ENCODE assay signal across 1 cellular context in the genomic region with DNA sequence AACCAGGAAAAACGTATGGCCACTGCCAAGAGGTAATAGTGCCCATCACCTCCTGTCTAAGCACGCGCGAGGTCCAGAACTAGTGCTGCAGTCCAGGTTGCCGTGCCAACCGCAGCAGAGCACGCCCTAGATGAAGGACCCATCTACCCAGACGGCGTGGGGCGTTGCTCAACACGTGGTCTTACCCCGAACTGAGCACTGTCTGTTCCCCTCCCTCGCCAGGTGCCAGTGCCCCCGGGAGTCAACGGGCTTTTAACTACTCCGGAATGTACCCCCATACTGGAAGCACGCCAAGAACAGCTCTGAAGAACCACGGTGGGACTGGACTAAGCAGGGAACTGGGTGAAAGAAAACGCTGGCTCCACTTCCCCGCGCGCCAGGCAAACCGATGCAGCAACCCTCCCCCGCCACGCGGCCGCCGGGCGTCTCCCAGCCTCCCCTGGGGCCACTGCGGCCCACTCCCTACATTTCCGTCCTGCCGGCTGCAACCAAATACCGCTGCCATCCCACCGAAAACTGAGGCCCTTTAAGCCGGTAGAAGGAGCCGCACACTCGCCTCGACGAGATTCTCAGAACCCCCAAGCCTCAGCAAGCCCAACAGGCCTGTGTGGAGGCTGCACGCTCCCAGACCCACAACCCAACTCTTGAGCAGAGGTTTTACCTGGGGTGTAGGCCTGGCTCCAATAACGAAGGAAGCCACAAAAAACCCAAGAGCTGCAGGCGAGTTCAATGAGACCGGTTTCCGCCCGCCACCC.
TF ChIP-seq lines count a peak whose summit lies in the region.

A gene (minus strand): TSS at position 734 of the 755 bp plus-strand sequence. CDS start 812 bp downstream, outside the sequence.

TF ChIP-seq in SK-N-SH, 30 proteins besides CTCF, POLR2A, EP300 and RAD21 (continued from another document):
- TF ChIP-seq, protein P1, sequence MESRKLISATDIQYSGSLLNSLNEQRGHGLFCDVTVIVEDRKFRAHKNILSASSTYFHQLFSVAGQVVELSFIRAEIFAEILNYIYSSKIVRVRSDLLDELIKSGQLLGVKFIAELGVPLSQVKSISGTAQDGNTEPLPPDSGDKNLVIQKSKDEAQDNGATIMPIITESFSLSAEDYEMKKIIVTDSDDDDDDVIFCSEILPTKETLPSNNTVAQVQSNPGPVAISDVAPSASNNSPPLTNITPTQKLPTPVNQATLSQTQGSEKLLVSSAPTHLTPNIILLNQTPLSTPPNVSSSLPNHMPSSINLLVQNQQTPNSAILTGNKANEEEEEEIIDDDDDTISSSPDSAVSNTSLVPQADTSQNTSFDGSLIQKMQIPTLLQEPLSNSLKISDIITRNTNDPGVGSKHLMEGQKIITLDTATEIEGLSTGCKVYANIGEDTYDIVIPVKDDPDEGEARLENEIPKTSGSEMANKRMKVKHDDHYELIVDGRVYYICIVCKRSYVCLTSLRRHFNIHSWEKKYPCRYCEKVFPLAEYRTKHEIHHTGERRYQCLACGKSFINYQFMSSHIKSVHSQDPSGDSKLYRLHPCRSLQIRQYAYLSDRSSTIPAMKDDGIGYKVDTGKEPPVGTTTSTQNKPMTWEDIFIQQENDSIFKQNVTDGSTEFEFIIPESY (IDR thresholded peaks at IDR 0.05; ENCODE audit: borderline replicate concordance, low read depth): 0 out of 2 replicates have a peak, but pooled peaks have one; percentile 18
- TF ChIP-seq, protein P2, sequence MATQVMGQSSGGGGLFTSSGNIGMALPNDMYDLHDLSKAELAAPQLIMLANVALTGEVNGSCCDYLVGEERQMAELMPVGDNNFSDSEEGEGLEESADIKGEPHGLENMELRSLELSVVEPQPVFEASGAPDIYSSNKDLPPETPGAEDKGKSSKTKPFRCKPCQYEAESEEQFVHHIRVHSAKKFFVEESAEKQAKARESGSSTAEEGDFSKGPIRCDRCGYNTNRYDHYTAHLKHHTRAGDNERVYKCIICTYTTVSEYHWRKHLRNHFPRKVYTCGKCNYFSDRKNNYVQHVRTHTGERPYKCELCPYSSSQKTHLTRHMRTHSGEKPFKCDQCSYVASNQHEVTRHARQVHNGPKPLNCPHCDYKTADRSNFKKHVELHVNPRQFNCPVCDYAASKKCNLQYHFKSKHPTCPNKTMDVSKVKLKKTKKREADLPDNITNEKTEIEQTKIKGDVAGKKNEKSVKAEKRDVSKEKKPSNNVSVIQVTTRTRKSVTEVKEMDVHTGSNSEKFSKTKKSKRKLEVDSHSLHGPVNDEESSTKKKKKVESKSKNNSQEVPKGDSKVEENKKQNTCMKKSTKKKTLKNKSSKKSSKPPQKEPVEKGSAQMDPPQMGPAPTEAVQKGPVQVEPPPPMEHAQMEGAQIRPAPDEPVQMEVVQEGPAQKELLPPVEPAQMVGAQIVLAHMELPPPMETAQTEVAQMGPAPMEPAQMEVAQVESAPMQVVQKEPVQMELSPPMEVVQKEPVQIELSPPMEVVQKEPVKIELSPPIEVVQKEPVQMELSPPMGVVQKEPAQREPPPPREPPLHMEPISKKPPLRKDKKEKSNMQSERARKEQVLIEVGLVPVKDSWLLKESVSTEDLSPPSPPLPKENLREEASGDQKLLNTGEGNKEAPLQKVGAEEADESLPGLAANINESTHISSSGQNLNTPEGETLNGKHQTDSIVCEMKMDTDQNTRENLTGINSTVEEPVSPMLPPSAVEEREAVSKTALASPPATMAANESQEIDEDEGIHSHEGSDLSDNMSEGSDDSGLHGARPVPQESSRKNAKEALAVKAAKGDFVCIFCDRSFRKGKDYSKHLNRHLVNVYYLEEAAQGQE (IDR thresholded peaks at IDR 0.05; ENCODE audit: low read depth, low read length): peak; percentile 57
- TF ChIP-seq POLR2AphosphoS5 (IDR thresholded peaks at IDR 0.05; ENCODE audit: low read depth, low read length) (peak; percentile 100), NFIC (IDR thresholded peaks at IDR 0.05; ENCODE audit: borderline replicate concordance) (peak; percentile 54; the same call in 1 of the 2 replicates), ELF1 (IDR thresholded peaks at IDR 0.05) (no peak), GABPA (IDR thresholded peaks at IDR 0.05; ENCODE audit: low read depth) (no peak), TEAD4 (IDR thresholded peaks at IDR 0.05; ENCODE audit: borderline replicate concordance, insufficient read depth) (no peak), SIN3A (IDR thresholded peaks at IDR 0.05; ENCODE audit: borderline replicate concordance, low read depth, low read length) (peak; percentile 92), MXI1 (IDR thresholded peaks at IDR 0.05; ENCODE audit: low read depth, low read length) (peak; percentile 99), CHD2 (IDR thresholded peaks at IDR 0.05; ENCODE audit: low read length, partially characterized antibody) (no peak), FOSL2 (IDR thresholded peaks at IDR 0.05; ENCODE audit: borderline replicate concordance, low read depth) (no peak), YY1 (IDR thresholded peaks at IDR 0.05; ENCODE audit: low read depth) (no peak), MEF2A (IDR thresholded peaks at IDR 0.05; ENCODE audit: borderline replicate concordance, low read depth) (peak; percentile 14; the same call in 1 of the 2 replicates), RFX5 (IDR thresholded peaks at IDR 0.05; ENCODE audit: low read length) (no peak), FOXM1 (IDR thresholded peaks at IDR 0.05; ENCODE audit: low read depth) (peak; percentile 62; the same call in 1 of the 2 replicates), RCOR1 (IDR thresholded peaks at IDR 0.05; ENCODE audit: low read length) (no peak), RXRA (IDR thresholded peaks at IDR 0.05; ENCODE audit: borderline replicate concordance, low read depth) (0 out of 2 replicates have a peak, but pooled peaks have one; percentile 12)
- TF ChIP-seq, protein P3, sequence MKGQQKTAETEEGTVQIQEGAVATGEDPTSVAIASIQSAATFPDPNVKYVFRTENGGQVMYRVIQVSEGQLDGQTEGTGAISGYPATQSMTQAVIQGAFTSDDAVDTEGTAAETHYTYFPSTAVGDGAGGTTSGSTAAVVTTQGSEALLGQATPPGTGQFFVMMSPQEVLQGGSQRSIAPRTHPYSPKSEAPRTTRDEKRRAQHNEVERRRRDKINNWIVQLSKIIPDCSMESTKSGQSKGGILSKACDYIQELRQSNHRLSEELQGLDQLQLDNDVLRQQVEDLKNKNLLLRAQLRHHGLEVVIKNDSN (IDR thresholded peaks at IDR 0.05; ENCODE audit: borderline replicate concordance, low read depth): peak; percentile 26; the same call in 1 of the 2 replicates
- TF ChIP-seq, protein P4, sequence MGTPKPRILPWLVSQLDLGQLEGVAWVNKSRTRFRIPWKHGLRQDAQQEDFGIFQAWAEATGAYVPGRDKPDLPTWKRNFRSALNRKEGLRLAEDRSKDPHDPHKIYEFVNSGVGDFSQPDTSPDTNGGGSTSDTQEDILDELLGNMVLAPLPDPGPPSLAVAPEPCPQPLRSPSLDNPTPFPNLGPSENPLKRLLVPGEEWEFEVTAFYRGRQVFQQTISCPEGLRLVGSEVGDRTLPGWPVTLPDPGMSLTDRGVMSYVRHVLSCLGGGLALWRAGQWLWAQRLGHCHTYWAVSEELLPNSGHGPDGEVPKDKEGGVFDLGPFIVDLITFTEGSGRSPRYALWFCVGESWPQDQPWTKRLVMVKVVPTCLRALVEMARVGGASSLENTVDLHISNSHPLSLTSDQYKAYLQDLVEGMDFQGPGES (IDR thresholded peaks at IDR 0.05; ENCODE audit: low read depth, low read length): no peak
- TF ChIP-seq, protein P5, sequence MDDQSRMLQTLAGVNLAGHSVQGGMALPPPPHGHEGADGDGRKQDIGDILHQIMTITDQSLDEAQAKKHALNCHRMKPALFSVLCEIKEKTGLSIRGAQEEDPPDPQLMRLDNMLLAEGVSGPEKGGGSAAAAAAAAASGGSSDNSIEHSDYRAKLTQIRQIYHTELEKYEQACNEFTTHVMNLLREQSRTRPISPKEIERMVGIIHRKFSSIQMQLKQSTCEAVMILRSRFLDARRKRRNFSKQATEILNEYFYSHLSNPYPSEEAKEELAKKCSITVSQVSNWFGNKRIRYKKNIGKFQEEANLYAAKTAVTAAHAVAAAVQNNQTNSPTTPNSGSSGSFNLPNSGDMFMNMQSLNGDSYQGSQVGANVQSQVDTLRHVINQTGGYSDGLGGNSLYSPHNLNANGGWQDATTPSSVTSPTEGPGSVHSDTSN (IDR thresholded peaks at IDR 0.05): peak; percentile 9; the same call in 1 of the 2 replicates
- TF ChIP-seq, protein P6, sequence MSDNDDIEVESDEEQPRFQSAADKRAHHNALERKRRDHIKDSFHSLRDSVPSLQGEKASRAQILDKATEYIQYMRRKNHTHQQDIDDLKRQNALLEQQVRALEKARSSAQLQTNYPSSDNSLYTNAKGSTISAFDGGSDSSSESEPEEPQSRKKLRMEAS (IDR thresholded peaks at IDR 0.05; ENCODE audit: low read depth): peak; percentile 90
- TF ChIP-seq, protein P7, sequence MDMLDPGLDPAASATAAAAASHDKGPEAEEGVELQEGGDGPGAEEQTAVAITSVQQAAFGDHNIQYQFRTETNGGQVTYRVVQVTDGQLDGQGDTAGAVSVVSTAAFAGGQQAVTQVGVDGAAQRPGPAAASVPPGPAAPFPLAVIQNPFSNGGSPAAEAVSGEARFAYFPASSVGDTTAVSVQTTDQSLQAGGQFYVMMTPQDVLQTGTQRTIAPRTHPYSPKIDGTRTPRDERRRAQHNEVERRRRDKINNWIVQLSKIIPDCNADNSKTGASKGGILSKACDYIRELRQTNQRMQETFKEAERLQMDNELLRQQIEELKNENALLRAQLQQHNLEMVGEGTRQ (IDR thresholded peaks at IDR 0.05; ENCODE audit: borderline replicate concordance, low read depth, low read length): no peak
